9 cellular contexts compared by ENCODE assay signal in genomic region chr4:190020790-190021717, GRCh38. TPM values are rescaled to one million over a fixed set of nuclear protein-coding genes. Genes with fewer than 3 reads are reported as not detected.
DNase-seq lines count a peak whose midpoint lies in the region; ATAC-seq and TF ChIP-seq lines count a peak whose summit lies in the region.
"Had no signal": no experiment of that assay in that cellular context is flagged by ENCODE, and none has a peak within 500 bp of the region (broad histone marks: within the 10 kb centered on the region; RNA-seq: fewer than 3 reads in every experiment).

No MANE protein-coding gene starts in this region.

- POLR2A ChIA-PET in GM10248 (lab: Yijun Ruan, JAX) = no interaction called here
- POLR2A ChIA-PET in activated CD8-positive, alpha-beta T cell treated with anti-CD3 and anti-CD28 coated beads for 36 hours (lab: Charles Lee) = no interaction called here

- H3K27ac Mint-ChIP-seq in activated CD8-positive, alpha-beta T cell treated with anti-CD3 and anti-CD28 coated beads for 36 hours = peak overlapping the region; percentile 33
- H3K27ac Mint-ChIP-seq: dendritic cell treated with granulocyte-macrophage colony-stimulating factor and Interleukin-4, amounts not matched to agents 40 ng/mL and 50 ng/mL, for 4 days had no signal

- no peaks in the 10 kb centered on the region for H3K4me1 ChIP-seq in prostate gland (replicated peaks)

- no peaks in the 10 kb centered on the region for H3K9me3 Mint-ChIP-seq in activated CD8-positive, alpha-beta T cell treated with anti-CD3 and anti-CD28 coated beads for 36 hours
- H3K9me3 Mint-ChIP-seq: dendritic cell treated with granulocyte-macrophage colony-stimulating factor and Interleukin-4, amounts not matched to agents 40 ng/mL and 50 ng/mL, for 4 days had no signal

- TF ChIP-seq CTCF in GM10248 (IDR thresholded peaks at IDR 0.05; ENCODE audit: control extremely low read depth, extremely low read depth, low read depth, missing control alignments) (no peak), fibroblast of pulmonary artery (IDR thresholded peaks at IDR 0.05; ENCODE audit: low read length, missing control alignments) (no peak), prostate gland (IDR thresholded peaks at IDR 0.05) (no peak)
- TF ChIP-seq CTCF in activated CD8-positive, alpha-beta T cell treated with anti-CD3 and anti-CD28 coated beads for 36 hours (IDR thresholded peaks at IDR 0.05) = no peak

- no peaks in the 10 kb centered on the region for H3K9me3 ChIP-seq in prostate gland

- peak; percentile 27 for DNase-seq in GM10248 (ENCODE audit: extremely low spot score)
- peak; percentile 40 for DNase-seq in activated CD8-positive, alpha-beta T cell treated with anti-CD3 and anti-CD28 coated beads for 36 hours
- DNase-seq in fibroblast of pulmonary artery (ENCODE audit: low read depth) = peak; percentile 34
- peak; percentile 30 for DNase-seq in prostate gland (ENCODE audit: low spot score)
- DNase-seq in DMS53 treated with DMSO at 0.1 percent for 48 hours (lab: John Stamatoyannopoulos, UW; ENCODE audit: unreplicated experiment) = no peak

- TF ChIP-seq POLR2A in prostate gland (IDR thresholded peaks at IDR 0.05) = no peak

- 4% methylated on average over 46 of the region's 55 CpGs for WGBS in prostate gland

- no peak overlapping the region for H3K27ac ChIP-seq in prostate gland

- CTCF ChIA-PET in GM10248 (lab: Yijun Ruan, JAX) = no interaction called here
- CTCF ChIA-PET in activated CD8-positive, alpha-beta T cell treated with anti-CD3 and anti-CD28 coated beads for 36 hours (lab: Charles Lee) = no interaction called here

- peak overlapping the region; percentile 59 for H3K4me3 Mint-ChIP-seq in activated CD8-positive, alpha-beta T cell treated with anti-CD3 and anti-CD28 coated beads for 36 hours
- H3K4me3 Mint-ChIP-seq: dendritic cell treated with granulocyte-macrophage colony-stimulating factor and Interleukin-4, amounts not matched to agents 40 ng/mL and 50 ng/mL, for 4 days had no signal

- peak; percentile 26 for ATAC-seq in activated CD8-positive, alpha-beta T cell treated with anti-CD3 and anti-CD28 coated beads for 36 hours
- no peak for ATAC-seq in HG03460 (IDR thresholded peaks at IDR 0.05; ENCODE audit: unreplicated experiment)
- ATAC-seq in GM18870 (IDR thresholded peaks at IDR 0.05; ENCODE audit: unreplicated experiment) = no peak
- no peak for ATAC-seq in GM18498 (IDR thresholded peaks at IDR 0.05; ENCODE audit: unreplicated experiment)

- peaks cover 46% of the 10 kb centered on the region for H3K27me3 Mint-ChIP-seq in activated CD8-positive, alpha-beta T cell treated with anti-CD3 and anti-CD28 coated beads for 36 hours

- H3K4me3 ChIP-seq in fibroblast of pulmonary artery (replicated peaks; ENCODE audit: low read depth, low read length) (no peak overlapping the region), prostate gland (no peak overlapping the region)

- peaks cover 6% of the 10 kb centered on the region for H3K36me3 Mint-ChIP-seq in activated CD8-positive, alpha-beta T cell treated with anti-CD3 and anti-CD28 coated beads for 36 hours (ENCODE audit: low read depth)

- intact Hi-C loops in activated CD8-positive, alpha-beta T cell treated with anti-CD3 and anti-CD28 coated beads for 36 hours (cut with micrococcal nuclease) = no loop called here
- intact Hi-C loops in prostate gland (cut with DNase I) = no loop called here

- H3K36me3 ChIP-seq in prostate gland = no peaks in the 10 kb centered on the region

- H3K27me3 ChIP-seq in prostate gland (replicated peaks; ENCODE audit: insufficient read depth) = peaks cover 30% of the 10 kb centered on the region

- peaks cover 31% of the 10 kb centered on the region for H3K4me1 Mint-ChIP-seq in activated CD8-positive, alpha-beta T cell treated with anti-CD3 and anti-CD28 coated beads for 36 hours (ENCODE audit: low read depth)

RNA-seq across cellular contexts. Expression of gene FRG2, which starts 6.0 kb away (rescaled TPM):
- not detected for total RNA-seq in activated CD8-positive, alpha-beta T cell treated with anti-CD3 and anti-CD28 coated beads for 36 hours
- total RNA-seq in prostate gland = not detected

RNA-seq across cellular contexts. Expression of gene DBET, which starts 43.2 kb away (rescaled TPM):
- not detected for total RNA-seq in activated CD8-positive, alpha-beta T cell treated with anti-CD3 and anti-CD28 coated beads for 36 hours
- total RNA-seq in prostate gland = under 1 TPM in 1 of 2 donors, not detected in 1; 0.05 TPM
